8 cellular contexts compared by ENCODE assay signal in genomic region chr16:683396-684066, GRCh38. TPM values are rescaled to one million over a fixed set of nuclear protein-coding genes. Genes with fewer than 3 reads are reported as not detected.
DNase-seq lines count a peak whose midpoint lies in the region; ATAC-seq and TF ChIP-seq lines count a peak whose summit lies in the region.

No MANE protein-coding gene starts in this region.

- peaks cover 5% of the 10 kb centered on the region; the same call in 1 of the 2 replicates for H3K27me3 Mint-ChIP-seq in HFFc6 (ENCODE audit: insufficient read depth)

- no peaks in the 10 kb centered on the region for H3K9me2 ChIP-seq in SU-DHL-6 (replicated peaks; ENCODE audit: insufficient read depth, low read length)

- POLR2A ChIA-PET in HEK293 (lab: Yijun Ruan, JAX) = interaction anchor here (0.6 to 5.4 kb wide), 10 partner anchors 8 to 448 kb away, joined by 3 to 57 read pairs (median 4); partner anchors contain the start of genes CCDC78, FAM234A, HAGHL and METTL26

- H3K4me1 ChIP-seq in HEK293 (ENCODE audit: control insufficient read depth, insufficient read depth, low read length) (peaks cover 14% of the 10 kb centered on the region; the same call in 1 of the 2 replicates), smooth muscle cell (ENCODE audit: low read depth) (peaks cover 18% of the 10 kb centered on the region)

- 17% methylated on average over 51 of the region's 57 CpGs for WGBS in smooth muscle cell (ENCODE audit: low lambda C conversion rate)

- ATAC-seq in HG02610 (IDR thresholded peaks at IDR 0.05; ENCODE audit: unreplicated experiment) = no peak

- no peaks in the 10 kb centered on the region for H4K20me1 ChIP-seq in SU-DHL-6 (ENCODE audit: low read depth, low read length)
- H4K20me1 ChIP-seq in smooth muscle cell (ENCODE audit: low read depth) = peaks cover 33% of the 10 kb centered on the region

- H3K9me3 ChIP-seq in HEK293 (ENCODE audit: control insufficient read depth, insufficient read depth, low read depth, low read length) (no peaks in the 10 kb centered on the region), SU-DHL-6 (ENCODE audit: insufficient read depth, low read length) (no peaks in the 10 kb centered on the region), smooth muscle cell (replicated peaks; ENCODE audit: low read depth) (no peaks in the 10 kb centered on the region)

- CTCF ChIA-PET in HEK293 (lab: Yijun Ruan, JAX) = interaction anchor here (0.8 kb wide), 1 partner anchor 102 kb away, joined by 3 read pairs; no protein-coding TSS in a partner anchor

- peaks cover 14% of the 10 kb centered on the region for H3K4me1 Mint-ChIP-seq in HFFc6 (ENCODE audit: low read depth)

- H3K9ac ChIP-seq in SU-DHL-6 (ENCODE audit: low read length) = peak overlapping the region; percentile 58
- peak overlapping the region; percentile 58 for H3K9ac ChIP-seq in smooth muscle cell (ENCODE audit: low read depth)

- no peaks in the 10 kb centered on the region for H3K9me3 Mint-ChIP-seq in HFFc6

- H3K79me2 ChIP-seq in SU-DHL-6 (ENCODE audit: insufficient read depth, low read length) = peaks cover 23% of the 10 kb centered on the region; the same call in 1 of the 2 replicates
- peaks cover 32% of the 10 kb centered on the region for H3K79me2 ChIP-seq in smooth muscle cell (ENCODE audit: low read depth)

- H3K27ac ChIP-seq in HEK293 (ENCODE audit: extremely low read depth, low read depth, low read length) (peak overlapping the region; percentile 97), SU-DHL-6 (ENCODE audit: low read depth, low read length) (peak overlapping the region; percentile 38; the same call in 1 of the 2 replicates), smooth muscle cell (ENCODE audit: low read depth) (peak overlapping the region; percentile 84)

- TF ChIP-seq CTCF in HEK293 (tag by site-specific recombination; IDR thresholded peaks at IDR 0.05) (0 out of 2 replicates have a peak, but pooled peaks have one; percentile 22), SU-DHL-6 (IDR thresholded peaks at IDR 0.05; ENCODE audit: insufficient read depth, low read length, poor library complexity, severe bottlenecking) (no peak), foreskin fibroblast (IDR thresholded peaks at IDR 0.05; ENCODE audit: low read depth, low read length) (no peak), smooth muscle cell (IDR thresholded peaks at IDR 0.05; ENCODE audit: borderline replicate concordance, insufficient read depth, poor library complexity, severe bottlenecking) (no peak), HFFc6 (IDR thresholded peaks at IDR 0.05) (no peak)

- peak overlapping the region; percentile 68 for H3K4me3 ChIP-seq in HEK293 (ENCODE audit: low read depth, low read length)
- H3K4me3 ChIP-seq in SU-DHL-6 (ENCODE audit: insufficient read depth, low read length, poor library complexity, severe bottlenecking) = peak overlapping the region; percentile 55
- peak overlapping the region; percentile 59 to 60 for H3K4me3 ChIP-seq in foreskin fibroblast (ENCODE audit: low read depth in 1 of 2, low read length in 2 of 2)
- peak overlapping the region; percentile 60 for H3K4me3 ChIP-seq in smooth muscle cell

- no peak overlapping the region for H3K27ac Mint-ChIP-seq in HFFc6

- H3K4me2 ChIP-seq in SU-DHL-6 (ENCODE audit: low read depth, low read length, poor library complexity, severe bottlenecking) = peak overlapping the region; percentile 64
- H3K4me2 ChIP-seq in smooth muscle cell = peak overlapping the region; percentile 95

- H3F3A ChIP-seq in SU-DHL-6 (ENCODE audit: insufficient read depth) = peaks cover 9% of the 10 kb centered on the region; the same call in 1 of the 2 replicates
- no peaks in the 10 kb centered on the region for H3F3A ChIP-seq in smooth muscle cell (ENCODE audit: low read depth)

- no peak overlapping the region for H2AFZ ChIP-seq in SU-DHL-6 (ENCODE audit: low read depth, low read length, severe bottlenecking)
- no peak overlapping the region for H2AFZ ChIP-seq in smooth muscle cell (ENCODE audit: low read depth)

- DNase-seq in foreskin fibroblast (peak in 1 of 2 donors; percentile 43), smooth muscle cell (lab: John Stamatoyannopoulos, UW; ENCODE audit: unreplicated experiment) (no peak), GDM1 (lab: John Stamatoyannopoulos, UW) (no peak), HFFc6 (no peak)
- no peak for DNase-seq in NK-92 treated with Interleukin-12 subunit alpha and Interleukin-12 subunit beta, amount 100 ng/mL, for 24 hours (lab: John Stamatoyannopoulos, UW)

- no peaks in the 10 kb centered on the region for H3K27me3 ChIP-seq in SU-DHL-6 (ENCODE audit: low read length)
- no peaks in the 10 kb centered on the region for H3K27me3 ChIP-seq in smooth muscle cell (ENCODE audit: low read depth)

- no peak overlapping the region for H3K4me3 Mint-ChIP-seq in HFFc6

- peaks cover 20% of the 10 kb centered on the region for H3K36me3 Mint-ChIP-seq in HFFc6 (ENCODE audit: low read depth)

- H3K36me3 ChIP-seq in HEK293 (ENCODE audit: control insufficient read depth in 2 of 2, insufficient read depth in 1 of 2, low read length in 2 of 2) (peaks cover 3 to 63% of the 10 kb centered on the region in 2 experiments; a peak in 1 of 3 replicates), SU-DHL-6 (ENCODE audit: low read length) (no peaks in the 10 kb centered on the region), smooth muscle cell (ENCODE audit: low read depth) (no peaks in the 10 kb centered on the region)

TF ChIP-seq in HEK293, 187 proteins besides CTCF, POLR2A, EP300 and RAD21 (continues in another document):
- peak; percentile 38; the same call in 1 of the 2 replicates for TF ChIP-seq OVOL3 (tag by site-specific recombination; IDR thresholded peaks at IDR 0.05)
- TF ChIP-seq, protein P1, sequence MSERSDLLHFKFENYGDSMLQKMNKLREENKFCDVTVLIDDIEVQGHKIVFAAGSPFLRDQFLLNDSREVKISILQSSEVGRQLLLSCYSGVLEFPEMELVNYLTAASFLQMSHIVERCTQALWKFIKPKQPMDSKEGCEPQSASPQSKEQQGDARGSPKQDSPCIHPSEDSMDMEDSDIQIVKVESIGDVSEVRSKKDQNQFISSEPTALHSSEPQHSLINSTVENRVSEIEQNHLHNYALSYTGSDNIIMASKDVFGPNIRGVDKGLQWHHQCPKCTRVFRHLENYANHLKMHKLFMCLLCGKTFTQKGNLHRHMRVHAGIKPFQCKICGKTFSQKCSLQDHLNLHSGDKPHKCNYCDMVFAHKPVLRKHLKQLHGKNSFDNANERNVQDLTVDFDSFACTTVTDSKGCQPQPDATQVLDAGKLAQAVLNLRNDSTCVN (tag by site-specific recombination; optimal IDR thresholded peaks at IDR 0.05) = peak; percentile 97
- TF ChIP-seq SP3 (tag by site-specific recombination; IDR thresholded peaks at IDR 0.05) = peak; percentile 61
- TF ChIP-seq KLF17 (tag by site-specific recombination; IDR thresholded peaks at IDR 0.05) = peak; percentile 88
- TF ChIP-seq PBX3 (CRISPR knock-in tag; IDR thresholded peaks at IDR 0.05) = peak; percentile 17; the same call in 1 of the 2 replicates
- peak; percentile 94 for TF ChIP-seq ZXDB (tag by site-specific recombination; IDR thresholded peaks at IDR 0.05)
- TF ChIP-seq ZSCAN23 (tag by site-specific recombination; IDR thresholded peaks at IDR 0.05) = no peak
- TF ChIP-seq SCRT1 (tag by site-specific recombination; IDR thresholded peaks at IDR 0.05; ENCODE audit: borderline replicate concordance) = peak; percentile 65
- TF ChIP-seq ZNF626 (tag by site-specific recombination; IDR thresholded peaks at IDR 0.05) = no peak
- peak; percentile 7; the same call in 1 of the 2 replicates for TF ChIP-seq IKZF3 (tag by site-specific recombination; IDR thresholded peaks at IDR 0.05)
- TF ChIP-seq ZNF140 (tag by site-specific recombination; IDR thresholded peaks at IDR 0.05) = no peak
- no peak for TF ChIP-seq ZNF426 (tag by site-specific recombination; IDR thresholded peaks at IDR 0.05)
- TF ChIP-seq ZNF335 (tag by site-specific recombination; conservative IDR thresholded peaks at IDR 0.05) = peak; percentile 57
- no peak for TF ChIP-seq ZNF23 (tag by site-specific recombination; IDR thresholded peaks at IDR 0.05; ENCODE audit: borderline replicate concordance)
- no peak; the same call in 1 of the 2 replicates for TF ChIP-seq KLF10 (tag by site-specific recombination; IDR thresholded peaks at IDR 0.05)

RNA-seq across cellular contexts. Expression of gene JMJD8, which starts 0.6 kb away (rescaled TPM):
- 42.9 and 47.9 TPM in 2 replicates for total RNA-seq in smooth muscle cell
- polyA plus RNA-seq in smooth muscle cell = 92.5 and 95.1 TPM in 2 replicates
- 10 to 100 TPM in 2 of 6 experiments, 1 to 10 TPM in 4; 7.6 to 10.6 (median 9.3) TPM for total RNA-seq in HFFc6 (2021; fragmentation: NEBNext Ultra II Directional; extraction: Animal tissue kit (Norgen Biotek cat#: 25700))

RNA-seq across cellular contexts. Expression of gene STUB1, which starts 3.3 kb away (rescaled TPM):
- 93.4 and 99.0 TPM in 2 replicates for total RNA-seq in smooth muscle cell
- polyA plus RNA-seq in smooth muscle cell = 196 and 212 TPM in 2 replicates
- 100 to 1,000 TPM; 128 to 161 (median 141) TPM for total RNA-seq in HFFc6 (2021; fragmentation: NEBNext Ultra II Directional; extraction: Animal tissue kit (Norgen Biotek cat#: 25700))

RNA-seq across cellular contexts. Expression of gene WDR24, which starts 6.7 kb away (rescaled TPM):
- 4.7 and 10.6 TPM in 2 replicates for total RNA-seq in smooth muscle cell
- 19.3 and 22.2 TPM in 2 replicates for polyA plus RNA-seq in smooth muscle cell
- 1 to 10 TPM; 8.1 to 9.9 (median 8.7) TPM for total RNA-seq in HFFc6 (2021; fragmentation: NEBNext Ultra II Directional; extraction: Animal tissue kit (Norgen Biotek cat#: 25700))

RNA-seq across cellular contexts. Expression of gene RHBDL1, which starts 8.1 kb away (rescaled TPM):
- total RNA-seq in smooth muscle cell = 2.7 and 4.5 TPM in 2 replicates
- polyA plus RNA-seq in smooth muscle cell = 2.6 and 3.7 TPM in 2 replicates
- 1 to 10 TPM; 1.4 to 2.3 (median 1.7) TPM for total RNA-seq in HFFc6 (2021; fragmentation: NEBNext Ultra II Directional; extraction: Animal tissue kit (Norgen Biotek cat#: 25700))

RNA-seq across cellular contexts. Expression of gene RHOT2, which starts 15.6 kb away (rescaled TPM):
- 41.4 and 44.5 TPM in 2 replicates for total RNA-seq in smooth muscle cell
- 148 and 152 TPM in 2 replicates for polyA plus RNA-seq in smooth muscle cell
- 10 to 100 TPM; 73.9 to 93.4 (median 84.8) TPM for total RNA-seq in HFFc6 (2021; fragmentation: NEBNext Ultra II Directional; extraction: Animal tissue kit (Norgen Biotek cat#: 25700))

Comparison
In these comparisons a context has a peak if more than half of its experiments do, and no peak if none do; other contexts are left out.
1. H3K27ac ChIP-seq: peak in every context shown above with its lines; median percentile 97 in HEK293; 84 in smooth muscle cell; 38 in SU-DHL-6.